ENCODE assay signal across 27 cellular contexts in genomic region chr1:110572751-110573150, GRCh38. TPM values are rescaled to one million over a fixed set of nuclear protein-coding genes. Genes with fewer than 3 reads are reported as not detected.
"Had no signal": no experiment of that assay in that cellular context is flagged by ENCODE, and none has a peak within 500 bp of the region (broad histone marks: within the 10 kb centered on the region; RNA-seq: fewer than 3 reads in every experiment).

No MANE protein-coding gene starts in this region.

- H3K9ac ChIP-seq: parathyroid adenoma had no signal

- DNase-seq: naive B cell; naive thymus-derived CD8-positive, alpha-beta T cell; nephron progenitor cell; occipital lobe; ovary; psoas muscle; right cardiac atrium; right lobe of liver; sigmoid colon; small intestine; stimulated activated CD4-positive, alpha-beta T cell treated with anti-CD3 and anti-CD28 coated beads, Interleukin-15, amount 100 ng/mL, for 24 hours; stimulated activated CD4-positive, alpha-beta T cell treated with anti-CD3 and anti-CD28 coated beads, Interleukin-2, amount 100 ng/mL, for 24 hours; stimulated activated CD4-positive, alpha-beta T cell treated with anti-CD3 and anti-CD28 coated beads, Interleukin-2, amount 100 ng/mL, for 48 hours; stimulated activated CD4-positive, alpha-beta T cell treated with anti-CD3 and anti-CD28 coated beads, Interleukin-4, amount 100 ng/mL, for 4 hours; stimulated activated CD8-positive, alpha-beta memory T cell treated with anti-CD3 and anti-CD28 coated beads, Interleukin-4, amount 100 ng/mL, for 48 hours; stimulated activated naive CD4-positive, alpha-beta T cell; stimulated activated naive CD8-positive, alpha-beta T cell treated with anti-CD3 and anti-CD28 coated beads, Interleukin-15, amount 100 ng/mL, for 72 hours; stimulated activated naive CD8-positive, alpha-beta T cell treated with anti-CD3 and anti-CD28 coated beads, Interleukin-15, Interleukin-2, amounts not matched to agents 100 U/mL and 50 U/mL, for 24 hours; substantia nigra; testis; tibial artery; transverse colon; upper lobe of right lung; uterus had no signal

- H3K27me3 ChIP-seq: ovary, right lobe of liver, testis, uterus had no signal

- H3K9me3 ChIP-seq: ovary, psoas muscle, right lobe of liver, sigmoid colon, suprapubic skin, testis, tibial artery, transverse colon, upper lobe of right lung, uterus had no signal

- H3K36me3 ChIP-seq: ovary, right lobe of liver, sigmoid colon, suprapubic skin, tibial artery, transverse colon, upper lobe of right lung, uterus had no signal

- H2AFZ ChIP-seq: parathyroid adenoma had no signal

- H3K79me2 ChIP-seq: parathyroid adenoma had no signal

- H3K27ac ChIP-seq: ovary, parathyroid adenoma, psoas muscle, right lobe of liver, sigmoid colon, suprapubic skin, testis, tibial artery, transverse colon, upper lobe of right lung, uterus had no signal

- H3K4me1 ChIP-seq: parathyroid adenoma, psoas muscle, right lobe of liver, sigmoid colon, suprapubic skin, testis, transverse colon, upper lobe of right lung, uterus had no signal

- H3K4me3 ChIP-seq: ovary, psoas muscle, right lobe of liver, sigmoid colon, suprapubic skin, testis, tibial artery, transverse colon, upper lobe of right lung, uterus had no signal

RNA-seq across cellular contexts. Expression of gene KCNA2, which starts 33.4 kb away (rescaled TPM):
- polyA plus RNA-seq: naive thymus-derived CD8-positive, alpha-beta T cell had no signal

RNA-seq across cellular contexts. Expression of gene KCNA10, which starts 53.8 kb away (rescaled TPM):
- polyA plus RNA-seq: naive thymus-derived CD8-positive, alpha-beta T cell; ovary; psoas muscle; right cardiac atrium; sigmoid colon; small intestine; urinary bladder had no signal
